Comparison of ENCODE assay signal across 11 cellular contexts in genomic region chr11:13303668-13304649, GRCh38. TPM values are rescaled to one million over a fixed set of nuclear protein-coding genes. Genes with fewer than 3 reads are reported as not detected.
DNase-seq lines count a peak whose midpoint lies in the region; ATAC-seq, FAIRE-seq and TF ChIP-seq lines count a peak whose summit lies in the region.
"Had no signal": no experiment of that assay in that cellular context is flagged by ENCODE, and none has a peak within 500 bp of the region (broad histone marks: within the 10 kb centered on the region; RNA-seq: fewer than 3 reads in every experiment).

No MANE protein-coding gene starts in this region.

- H3K36me3 Mint-ChIP-seq in effector memory CD8-positive, alpha-beta T cell (ENCODE audit: insufficient read depth): peaks cover 12% of the 10 kb centered on the region

- H3K4me1 Mint-ChIP-seq in effector memory CD8-positive, alpha-beta T cell (ENCODE audit: low read depth in 2 of 2): peaks cover 52 to 54% of the 10 kb centered on the region in 2 donors

- peak overlapping the region; percentile 59 to 80 for H3K27ac Mint-ChIP-seq in effector memory CD8-positive, alpha-beta T cell
- H3K27ac Mint-ChIP-seq: CD4-positive, alpha-beta T cell had no signal

- no peak for TF ChIP-seq POLR2A in GM12891 (IDR thresholded peaks at IDR 0.05; ENCODE audit: low read depth, low read length)
- TF ChIP-seq POLR2A in GM18505 (IDR thresholded peaks at IDR 0.05; ENCODE audit: borderline replicate concordance, extremely low read depth, insufficient read depth, insufficient read length): no peak

- peak; percentile 51 for ATAC-seq in effector memory CD8-positive, alpha-beta T cell (replicated peaks)
- no peak for ATAC-seq in GM18505 (IDR thresholded peaks at IDR 0.05; ENCODE audit: unreplicated experiment)
- no peak for ATAC-seq in HG02885 (IDR thresholded peaks at IDR 0.05; ENCODE audit: poor library complexity, unreplicated experiment)
- no peak for ATAC-seq in GM18502 (IDR thresholded peaks at IDR 0.05; ENCODE audit: poor library complexity, unreplicated experiment)

- no peaks in the 10 kb centered on the region for H3K27me3 Mint-ChIP-seq in effector memory CD8-positive, alpha-beta T cell
- H3K27me3 Mint-ChIP-seq: CD4-positive, alpha-beta T cell had no signal

- no peaks in the 10 kb centered on the region for H3K9me3 Mint-ChIP-seq in effector memory CD8-positive, alpha-beta T cell
- H3K9me3 Mint-ChIP-seq: CD4-positive, alpha-beta T cell had no signal

- DNase-seq in AML-193 (lab: John Stamatoyannopoulos, UW) (peak; percentile 81 to 82), GM12891 (ENCODE audit: insufficient read length, low spot score) (no peak), OCI-M1 (lab: John Stamatoyannopoulos, UW) (peak; percentile 74)
- no peak for DNase-seq in effector memory CD8-positive, alpha-beta T cell
- no peak for DNase-seq in effector CD4-positive, alpha-beta T cell
- DNase-seq: activated T-cell treated with anti-CD3 and anti-CD28 coated beads, Interleukin-2, amount 50 U/mL, for 48 hours; CD4-positive, alpha-beta T cell; retina had no signal

- no peak for FAIRE-seq in GM12891 (lab: Jason Lieb, UNC)

- H3K4me3 Mint-ChIP-seq in effector memory CD8-positive, alpha-beta T cell: peak overlapping the region; percentile 47 to 65

TF ChIP-seq in GM12891, 5 proteins besides CTCF, POLR2A, EP300 and RAD21:
- peak; percentile 92 for TF ChIP-seq SPI1 (IDR thresholded peaks at IDR 0.05; ENCODE audit: low read depth, low read length)
- TF ChIP-seq POLR2AphosphoS5 (IDR thresholded peaks at IDR 0.05; ENCODE audit: low read depth, low read length): no peak
TF ChIP-seq in GM12891: peak in this region for 1.

RNA-seq across cellular contexts. Expression of gene BMAL1, which starts 26.4 kb away (rescaled TPM):
- polyA plus RNA-seq in GM12891 (2012; ENCODE audit: low read depth, missing spikeins): 3.0 TPM

Comparison
In these comparisons a context has a peak if more than half of its experiments do, and no peak if none do; other contexts are left out.
1. DNase-seq: peak in AML-193 (2 of 2) and OCI-M1 (single experiment); none in GM12891 (single experiment), effector memory CD8-positive, alpha-beta T cell (0 of 3) and effector CD4-positive, alpha-beta T cell (single experiment).